ENCODE assay signal across 1 cellular context in the genomic region with DNA sequence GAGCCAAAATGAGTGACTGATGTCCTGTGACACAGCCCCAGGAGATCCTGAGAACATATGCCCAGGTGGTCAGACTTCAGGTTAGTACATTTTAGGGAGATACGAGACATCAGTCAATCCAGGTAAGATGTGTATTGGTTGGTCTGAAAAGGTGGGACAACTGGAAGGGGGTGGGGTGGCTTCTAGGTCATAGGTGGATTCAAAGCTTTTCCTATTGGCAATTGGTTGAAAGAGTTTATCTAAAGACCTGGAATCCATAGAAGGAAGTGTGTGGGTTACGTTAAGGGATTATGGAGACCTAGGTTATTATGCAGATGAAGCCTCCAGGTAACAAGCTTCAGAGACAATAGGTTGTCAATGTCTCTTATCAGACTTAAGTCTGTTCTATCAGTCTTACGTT.
TF ChIP-seq lines count a peak whose summit lies in the region.

No MANE protein-coding gene starts in this region.

TF ChIP-seq in WTC11, 78 proteins besides CTCF, POLR2A, EP300 and RAD21 (continued from another document):
- TF ChIP-seq, protein P1, sequence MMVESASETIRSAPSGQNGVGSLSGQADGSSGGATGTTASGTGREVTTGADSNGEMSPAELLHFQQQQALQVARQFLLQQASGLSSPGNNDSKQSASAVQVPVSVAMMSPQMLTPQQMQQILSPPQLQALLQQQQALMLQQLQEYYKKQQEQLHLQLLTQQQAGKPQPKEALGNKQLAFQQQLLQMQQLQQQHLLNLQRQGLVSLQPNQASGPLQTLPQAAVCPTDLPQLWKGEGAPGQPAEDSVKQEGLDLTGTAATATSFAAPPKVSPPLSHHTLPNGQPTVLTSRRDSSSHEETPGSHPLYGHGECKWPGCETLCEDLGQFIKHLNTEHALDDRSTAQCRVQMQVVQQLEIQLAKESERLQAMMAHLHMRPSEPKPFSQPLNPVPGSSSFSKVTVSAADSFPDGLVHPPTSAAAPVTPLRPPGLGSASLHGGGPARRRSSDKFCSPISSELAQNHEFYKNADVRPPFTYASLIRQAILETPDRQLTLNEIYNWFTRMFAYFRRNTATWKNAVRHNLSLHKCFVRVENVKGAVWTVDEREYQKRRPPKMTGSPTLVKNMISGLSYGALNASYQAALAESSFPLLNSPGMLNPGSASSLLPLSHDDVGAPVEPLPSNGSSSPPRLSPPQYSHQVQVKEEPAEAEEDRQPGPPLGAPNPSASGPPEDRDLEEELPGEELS (CRISPR knock-in tag; IDR thresholded peaks at IDR 0.05): no peak
- TF ChIP-seq HMGA2 (CRISPR knock-in tag; IDR thresholded peaks at IDR 0.05) (no peak), JUN (CRISPR knock-in tag; IDR thresholded peaks at IDR 0.05) (no peak), NR3C1 (CRISPR knock-in tag; conservative IDR thresholded peaks at IDR 0.05; ENCODE audit: low read depth) (no peak), USF2 (CRISPR knock-in tag; IDR thresholded peaks at IDR 0.05) (no peak), ZNF423 (CRISPR knock-in tag; IDR thresholded peaks at IDR 0.05) (no peak), ZNF138 (CRISPR knock-in tag; conservative IDR thresholded peaks at IDR 0.05) (no peak), TEAD1 (CRISPR knock-in tag; IDR thresholded peaks at IDR 0.05) (no peak)
- TF ChIP-seq, protein P2, sequence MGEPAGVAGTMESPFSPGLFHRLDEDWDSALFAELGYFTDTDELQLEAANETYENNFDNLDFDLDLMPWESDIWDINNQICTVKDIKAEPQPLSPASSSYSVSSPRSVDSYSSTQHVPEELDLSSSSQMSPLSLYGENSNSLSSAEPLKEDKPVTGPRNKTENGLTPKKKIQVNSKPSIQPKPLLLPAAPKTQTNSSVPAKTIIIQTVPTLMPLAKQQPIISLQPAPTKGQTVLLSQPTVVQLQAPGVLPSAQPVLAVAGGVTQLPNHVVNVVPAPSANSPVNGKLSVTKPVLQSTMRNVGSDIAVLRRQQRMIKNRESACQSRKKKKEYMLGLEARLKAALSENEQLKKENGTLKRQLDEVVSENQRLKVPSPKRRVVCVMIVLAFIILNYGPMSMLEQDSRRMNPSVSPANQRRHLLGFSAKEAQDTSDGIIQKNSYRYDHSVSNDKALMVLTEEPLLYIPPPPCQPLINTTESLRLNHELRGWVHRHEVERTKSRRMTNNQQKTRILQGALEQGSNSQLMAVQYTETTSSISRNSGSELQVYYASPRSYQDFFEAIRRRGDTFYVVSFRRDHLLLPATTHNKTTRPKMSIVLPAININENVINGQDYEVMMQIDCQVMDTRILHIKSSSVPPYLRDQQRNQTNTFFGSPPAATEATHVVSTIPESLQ (CRISPR knock-in tag; IDR thresholded peaks at IDR 0.05): no peak
- TF ChIP-seq, protein P3, sequence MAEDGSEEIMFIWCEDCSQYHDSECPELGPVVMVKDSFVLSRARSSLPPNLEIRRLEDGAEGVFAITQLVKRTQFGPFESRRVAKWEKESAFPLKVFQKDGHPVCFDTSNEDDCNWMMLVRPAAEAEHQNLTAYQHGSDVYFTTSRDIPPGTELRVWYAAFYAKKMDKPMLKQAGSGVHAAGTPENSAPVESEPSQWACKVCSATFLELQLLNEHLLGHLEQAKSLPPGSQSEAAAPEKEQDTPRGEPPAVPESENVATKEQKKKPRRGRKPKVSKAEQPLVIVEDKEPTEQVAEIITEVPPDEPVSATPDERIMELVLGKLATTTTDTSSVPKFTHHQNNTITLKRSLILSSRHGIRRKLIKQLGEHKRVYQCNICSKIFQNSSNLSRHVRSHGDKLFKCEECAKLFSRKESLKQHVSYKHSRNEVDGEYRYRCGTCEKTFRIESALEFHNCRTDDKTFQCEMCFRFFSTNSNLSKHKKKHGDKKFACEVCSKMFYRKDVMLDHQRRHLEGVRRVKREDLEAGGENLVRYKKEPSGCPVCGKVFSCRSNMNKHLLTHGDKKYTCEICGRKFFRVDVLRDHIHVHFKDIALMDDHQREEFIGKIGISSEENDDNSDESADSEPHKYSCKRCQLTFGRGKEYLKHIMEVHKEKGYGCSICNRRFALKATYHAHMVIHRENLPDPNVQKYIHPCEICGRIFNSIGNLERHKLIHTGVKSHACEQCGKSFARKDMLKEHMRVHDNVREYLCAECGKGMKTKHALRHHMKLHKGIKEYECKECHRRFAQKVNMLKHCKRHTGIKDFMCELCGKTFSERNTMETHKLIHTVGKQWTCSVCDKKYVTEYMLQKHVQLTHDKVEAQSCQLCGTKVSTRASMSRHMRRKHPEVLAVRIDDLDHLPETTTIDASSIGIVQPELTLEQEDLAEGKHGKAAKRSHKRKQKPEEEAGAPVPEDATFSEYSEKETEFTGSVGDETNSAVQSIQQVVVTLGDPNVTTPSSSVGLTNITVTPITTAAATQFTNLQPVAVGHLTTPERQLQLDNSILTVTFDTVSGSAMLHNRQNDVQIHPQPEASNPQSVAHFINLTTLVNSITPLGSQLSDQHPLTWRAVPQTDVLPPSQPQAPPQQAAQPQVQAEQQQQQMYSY (CRISPR knock-in tag; IDR thresholded peaks at IDR 0.05): no peak
- TF ChIP-seq, protein P4, sequence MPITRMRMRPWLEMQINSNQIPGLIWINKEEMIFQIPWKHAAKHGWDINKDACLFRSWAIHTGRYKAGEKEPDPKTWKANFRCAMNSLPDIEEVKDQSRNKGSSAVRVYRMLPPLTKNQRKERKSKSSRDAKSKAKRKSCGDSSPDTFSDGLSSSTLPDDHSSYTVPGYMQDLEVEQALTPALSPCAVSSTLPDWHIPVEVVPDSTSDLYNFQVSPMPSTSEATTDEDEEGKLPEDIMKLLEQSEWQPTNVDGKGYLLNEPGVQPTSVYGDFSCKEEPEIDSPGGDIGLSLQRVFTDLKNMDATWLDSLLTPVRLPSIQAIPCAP (CRISPR knock-in tag; IDR thresholded peaks at IDR 0.05): no peak
- TF ChIP-seq, protein P5, sequence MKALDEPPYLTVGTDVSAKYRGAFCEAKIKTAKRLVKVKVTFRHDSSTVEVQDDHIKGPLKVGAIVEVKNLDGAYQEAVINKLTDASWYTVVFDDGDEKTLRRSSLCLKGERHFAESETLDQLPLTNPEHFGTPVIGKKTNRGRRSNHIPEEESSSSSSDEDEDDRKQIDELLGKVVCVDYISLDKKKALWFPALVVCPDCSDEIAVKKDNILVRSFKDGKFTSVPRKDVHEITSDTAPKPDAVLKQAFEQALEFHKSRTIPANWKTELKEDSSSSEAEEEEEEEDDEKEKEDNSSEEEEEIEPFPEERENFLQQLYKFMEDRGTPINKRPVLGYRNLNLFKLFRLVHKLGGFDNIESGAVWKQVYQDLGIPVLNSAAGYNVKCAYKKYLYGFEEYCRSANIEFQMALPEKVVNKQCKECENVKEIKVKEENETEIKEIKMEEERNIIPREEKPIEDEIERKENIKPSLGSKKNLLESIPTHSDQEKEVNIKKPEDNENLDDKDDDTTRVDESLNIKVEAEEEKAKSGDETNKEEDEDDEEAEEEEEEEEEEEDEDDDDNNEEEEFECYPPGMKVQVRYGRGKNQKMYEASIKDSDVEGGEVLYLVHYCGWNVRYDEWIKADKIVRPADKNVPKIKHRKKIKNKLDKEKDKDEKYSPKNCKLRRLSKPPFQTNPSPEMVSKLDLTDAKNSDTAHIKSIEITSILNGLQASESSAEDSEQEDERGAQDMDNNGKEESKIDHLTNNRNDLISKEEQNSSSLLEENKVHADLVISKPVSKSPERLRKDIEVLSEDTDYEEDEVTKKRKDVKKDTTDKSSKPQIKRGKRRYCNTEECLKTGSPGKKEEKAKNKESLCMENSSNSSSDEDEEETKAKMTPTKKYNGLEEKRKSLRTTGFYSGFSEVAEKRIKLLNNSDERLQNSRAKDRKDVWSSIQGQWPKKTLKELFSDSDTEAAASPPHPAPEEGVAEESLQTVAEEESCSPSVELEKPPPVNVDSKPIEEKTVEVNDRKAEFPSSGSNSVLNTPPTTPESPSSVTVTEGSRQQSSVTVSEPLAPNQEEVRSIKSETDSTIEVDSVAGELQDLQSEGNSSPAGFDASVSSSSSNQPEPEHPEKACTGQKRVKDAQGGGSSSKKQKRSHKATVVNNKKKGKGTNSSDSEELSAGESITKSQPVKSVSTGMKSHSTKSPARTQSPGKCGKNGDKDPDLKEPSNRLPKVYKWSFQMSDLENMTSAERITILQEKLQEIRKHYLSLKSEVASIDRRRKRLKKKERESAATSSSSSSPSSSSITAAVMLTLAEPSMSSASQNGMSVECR (CRISPR knock-in tag; IDR thresholded peaks at IDR 0.05; ENCODE audit: borderline replicate concordance): no peak
- TF ChIP-seq, protein P6, sequence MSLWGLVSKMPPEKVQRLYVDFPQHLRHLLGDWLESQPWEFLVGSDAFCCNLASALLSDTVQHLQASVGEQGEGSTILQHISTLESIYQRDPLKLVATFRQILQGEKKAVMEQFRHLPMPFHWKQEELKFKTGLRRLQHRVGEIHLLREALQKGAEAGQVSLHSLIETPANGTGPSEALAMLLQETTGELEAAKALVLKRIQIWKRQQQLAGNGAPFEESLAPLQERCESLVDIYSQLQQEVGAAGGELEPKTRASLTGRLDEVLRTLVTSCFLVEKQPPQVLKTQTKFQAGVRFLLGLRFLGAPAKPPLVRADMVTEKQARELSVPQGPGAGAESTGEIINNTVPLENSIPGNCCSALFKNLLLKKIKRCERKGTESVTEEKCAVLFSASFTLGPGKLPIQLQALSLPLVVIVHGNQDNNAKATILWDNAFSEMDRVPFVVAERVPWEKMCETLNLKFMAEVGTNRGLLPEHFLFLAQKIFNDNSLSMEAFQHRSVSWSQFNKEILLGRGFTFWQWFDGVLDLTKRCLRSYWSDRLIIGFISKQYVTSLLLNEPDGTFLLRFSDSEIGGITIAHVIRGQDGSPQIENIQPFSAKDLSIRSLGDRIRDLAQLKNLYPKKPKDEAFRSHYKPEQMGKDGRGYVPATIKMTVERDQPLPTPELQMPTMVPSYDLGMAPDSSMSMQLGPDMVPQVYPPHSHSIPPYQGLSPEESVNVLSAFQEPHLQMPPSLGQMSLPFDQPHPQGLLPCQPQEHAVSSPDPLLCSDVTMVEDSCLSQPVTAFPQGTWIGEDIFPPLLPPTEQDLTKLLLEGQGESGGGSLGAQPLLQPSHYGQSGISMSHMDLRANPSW (CRISPR knock-in tag; conservative IDR thresholded peaks at IDR 0.05; ENCODE audit: low read depth): no peak
